15 cellular contexts compared by ENCODE assay signal in the genomic region with DNA sequence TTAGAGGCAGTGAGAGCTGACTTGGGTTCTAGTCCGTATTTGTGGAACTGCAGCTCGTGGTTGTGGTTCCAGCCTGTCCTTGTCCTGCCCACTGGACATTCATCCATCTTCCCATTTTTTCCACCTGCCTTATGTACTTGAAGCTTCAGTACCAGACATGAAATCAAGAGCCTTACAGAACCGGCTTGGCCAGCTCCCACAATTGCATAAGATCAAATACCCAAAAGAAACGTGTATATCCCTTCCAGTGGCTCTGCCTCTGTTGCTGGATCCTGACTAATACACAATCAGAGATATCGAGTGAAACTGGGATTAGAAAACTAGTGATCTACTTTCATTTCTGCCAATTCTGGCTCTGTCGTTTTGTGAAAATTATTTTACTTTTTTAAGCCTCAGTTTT. TPM values are rescaled to one million over a fixed set of nuclear protein-coding genes. Genes with fewer than 3 reads are reported as not detected.
DNase-seq lines count a peak whose midpoint lies in the region; ATAC-seq, FAIRE-seq and TF ChIP-seq lines count a peak whose summit lies in the region.
"Had no signal": no experiment of that assay in that cellular context is flagged by ENCODE, and none has a peak within 500 bp of the region (broad histone marks: within the 10 kb centered on the region; RNA-seq: fewer than 3 reads in every experiment).

No MANE protein-coding gene starts in this region.

- ATAC-seq in A549 = no peak
- peak; percentile 72 for ATAC-seq in omental fat pad (ENCODE audit: low FRiP score)
- ATAC-seq in HG03175 (IDR thresholded peaks at IDR 0.05; ENCODE audit: unreplicated experiment) = no peak
- ATAC-seq: T-cell had no signal

- H3K9me3 ChIP-seq in A549 (no peaks in the 10 kb centered on the region), esophagus muscularis mucosa (no peaks in the 10 kb centered on the region)

- CTCF ChIA-PET in A549 (lab: Yijun Ruan, JAX) = interaction anchor here (0.8 to 2.9 kb wide), 4 partner anchors 12 to 116 kb away, joined by 3 to 19 read pairs (median 4); no protein-coding TSS in a partner anchor
- CTCF ChIA-PET in activated naive CD4-positive, alpha-beta T cell treated with anti-CD3 and anti-CD28 coated beads for 36 hours (lab: Charles Lee) = interaction anchor here (0.5 kb wide), 1 partner anchor 36 kb away, joined by 3 read pairs; no protein-coding TSS in a partner anchor

- H3K4me2 ChIP-seq in A549 = peak overlapping the region; percentile 20; the same call in 1 of the 3 replicates

- H3K4me1 ChIP-seq in A549 = peaks cover 39% of the 10 kb centered on the region
- H3K4me1 ChIP-seq in esophagus muscularis mucosa = peaks cover 30 to 44% (median 40%) of the 10 kb centered on the region in 4 donors

- 82% methylated on average over 6 of the region's 6 CpGs for WGBS in A549 (ENCODE audit: missing lambda C conversion rate)
- WGBS in esophagus muscularis mucosa = 78% methylated on average over 6 of the region's 6 CpGs

- H3K27ac ChIP-seq in A549 (peak overlapping the region; percentile 37 to 74; a peak in 4 of 6 replicates), esophagus muscularis mucosa (replicated peaks in 1 of 4) (peak overlapping the region; percentile 3 to 68 (median 46))

- no peak overlapping the region for H3K27ac Mint-ChIP-seq in activated naive CD4-positive, alpha-beta T cell treated with anti-CD3 and anti-CD28 coated beads for 36 hours
- H3K27ac Mint-ChIP-seq: CD4-positive, alpha-beta memory T cell; T-cell had no signal

- TF ChIP-seq POLR2A in A549 (IDR thresholded peaks at IDR 0.05; ENCODE audit: low read length) (no peak), esophagus muscularis mucosa (IDR thresholded peaks at IDR 0.05; ENCODE audit: low read depth) (no peak)

- intact Hi-C loops in esophagus muscularis mucosa (cut with DNase I) = no loop called here
- intact Hi-C loops in activated naive CD4-positive, alpha-beta T cell treated with anti-CD3 and anti-CD28 coated beads for 36 hours (cut with micrococcal nuclease) = no loop called here

- no peaks in the 10 kb centered on the region for H3K27me3 Mint-ChIP-seq in activated naive CD4-positive, alpha-beta T cell treated with anti-CD3 and anti-CD28 coated beads for 36 hours (ENCODE audit: low read depth)

- TF ChIP-seq RAD21 in A549 (conservative IDR thresholded peaks at IDR 0.05 in 1 of 2, IDR thresholded peaks at IDR 0.05 in 1 of 2) = no peak

- no peaks in the 10 kb centered on the region for H3K9me3 Mint-ChIP-seq in activated naive CD4-positive, alpha-beta T cell treated with anti-CD3 and anti-CD28 coated beads for 36 hours
- H3K9me3 Mint-ChIP-seq: CD4-positive, alpha-beta memory T cell; T-cell had no signal

- H3K4me3 ChIP-seq in A549 (no peak overlapping the region), esophagus muscularis mucosa (no peak overlapping the region)

- no peaks in the 10 kb centered on the region for H3K36me3 ChIP-seq in esophagus muscularis mucosa

- no peak for FAIRE-seq in A549 (lab: Jason Lieb, UNC)
- FAIRE-seq: A204.1 had no signal

- TF ChIP-seq EP300 in A549 (IDR thresholded peaks at IDR 0.05) (no peak), esophagus muscularis mucosa (IDR thresholded peaks at IDR 0.05) (no peak)

- no peak overlapping the region for H3K4me3 Mint-ChIP-seq in activated naive CD4-positive, alpha-beta T cell treated with anti-CD3 and anti-CD28 coated beads for 36 hours
- H3K4me3 Mint-ChIP-seq: CD4-positive, alpha-beta memory T cell; T-cell had no signal

- no peaks in the 10 kb centered on the region for H3K27me3 ChIP-seq in esophagus muscularis mucosa

- POLR2A ChIA-PET in A549 (lab: Yijun Ruan, JAX) = interaction anchor here (1.0 to 1.3 kb wide), 2 partner anchors 27 to 52 kb away, joined by 3 read pairs; a partner anchor contains a TSS

- H3K4me1 Mint-ChIP-seq in activated naive CD4-positive, alpha-beta T cell treated with anti-CD3 and anti-CD28 coated beads for 36 hours (ENCODE audit: low read depth) = no peaks in the 10 kb centered on the region
- H3K4me1 Mint-ChIP-seq: T-cell had no signal

- no peak for DNase-seq in A549 (ENCODE audit: low read depth in 1 of 2, low spot score in 1 of 2)
- peak; percentile 93 for DNase-seq in NCI-H510A treated with DMSO at 0.1 percent for 48 hours (lab: John Stamatoyannopoulos, UW)
- no peak for DNase-seq in esophagus muscularis mucosa (ENCODE audit: extremely low spot score)
- no peak for DNase-seq in omental fat pad (ENCODE audit: low spot score)
- DNase-seq in activated naive CD4-positive, alpha-beta T cell treated with anti-CD3 and anti-CD28 coated beads for 36 hours = no peak
- DNase-seq in MV-4-11 (lab: John Stamatoyannopoulos, UW) = no peak
- DNase-seq in activated CD4-positive, CD25-positive, alpha-beta regulatory T cell treated with anti-CD3 and anti-CD28 coated beads, Interleukin-2, amount 50 U/mL, for 72 hours = no peak
- DNase-seq: activated CD4-positive, alpha-beta T cell treated with anti-CD3 and anti-CD28 coated beads for 1 hour; CD4-positive, alpha-beta memory T cell; effector CD4-positive, alpha-beta T cell; mesendoderm; NCI-H1105 treated with DMSO at 0.1 percent for 48 hours; T-cell had no signal

- no peaks in the 10 kb centered on the region for H3K36me3 Mint-ChIP-seq in activated naive CD4-positive, alpha-beta T cell treated with anti-CD3 and anti-CD28 coated beads for 36 hours (ENCODE audit: low read depth)
- H3K36me3 Mint-ChIP-seq: CD4-positive, alpha-beta memory T cell; T-cell had no signal

- no peak for TF ChIP-seq CTCF in A549 (IDR thresholded peaks at IDR 0.05)
- no peak for TF ChIP-seq CTCF in esophagus muscularis mucosa (IDR thresholded peaks at IDR 0.05)
- TF ChIP-seq CTCF in omental fat pad (IDR thresholded peaks at IDR 0.05) = no peak

TF ChIP-seq in A549, 52 proteins besides CTCF, POLR2A, EP300 and RAD21 (continues in another document):
- TF ChIP-seq CEBPB (IDR thresholded peaks at IDR 0.05) = no peak
- TF ChIP-seq, protein P1, sequence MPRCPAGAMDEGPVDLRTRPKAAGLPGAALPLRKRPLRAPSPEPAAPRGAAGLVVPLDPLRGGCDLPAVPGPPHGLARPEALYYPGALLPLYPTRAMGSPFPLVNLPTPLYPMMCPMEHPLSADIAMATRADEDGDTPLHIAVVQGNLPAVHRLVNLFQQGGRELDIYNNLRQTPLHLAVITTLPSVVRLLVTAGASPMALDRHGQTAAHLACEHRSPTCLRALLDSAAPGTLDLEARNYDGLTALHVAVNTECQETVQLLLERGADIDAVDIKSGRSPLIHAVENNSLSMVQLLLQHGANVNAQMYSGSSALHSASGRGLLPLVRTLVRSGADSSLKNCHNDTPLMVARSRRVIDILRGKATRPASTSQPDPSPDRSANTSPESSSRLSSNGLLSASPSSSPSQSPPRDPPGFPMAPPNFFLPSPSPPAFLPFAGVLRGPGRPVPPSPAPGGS (IDR thresholded peaks at IDR 0.05) = no peak
- TF ChIP-seq POLR2AphosphoS2 (conservative IDR thresholded peaks at IDR 0.05; ENCODE audit: low read length) = no peak
- TF ChIP-seq JUN (IDR thresholded peaks at IDR 0.05) = no peak
- no peak for TF ChIP-seq KDM5A (IDR thresholded peaks at IDR 0.05)
- no peak for TF ChIP-seq NFE2L2 (conservative IDR thresholded peaks at IDR 0.05; ENCODE audit: low read length)
- TF ChIP-seq, protein P2, sequence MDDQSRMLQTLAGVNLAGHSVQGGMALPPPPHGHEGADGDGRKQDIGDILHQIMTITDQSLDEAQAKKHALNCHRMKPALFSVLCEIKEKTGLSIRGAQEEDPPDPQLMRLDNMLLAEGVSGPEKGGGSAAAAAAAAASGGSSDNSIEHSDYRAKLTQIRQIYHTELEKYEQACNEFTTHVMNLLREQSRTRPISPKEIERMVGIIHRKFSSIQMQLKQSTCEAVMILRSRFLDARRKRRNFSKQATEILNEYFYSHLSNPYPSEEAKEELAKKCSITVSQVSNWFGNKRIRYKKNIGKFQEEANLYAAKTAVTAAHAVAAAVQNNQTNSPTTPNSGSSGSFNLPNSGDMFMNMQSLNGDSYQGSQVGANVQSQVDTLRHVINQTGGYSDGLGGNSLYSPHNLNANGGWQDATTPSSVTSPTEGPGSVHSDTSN (IDR thresholded peaks at IDR 0.05) = no peak
- no peak for TF ChIP-seq RCOR1 (IDR thresholded peaks at IDR 0.05; ENCODE audit: low read depth, low read length)
- no peak for TF ChIP-seq MYC (IDR thresholded peaks at IDR 0.05; ENCODE audit: borderline replicate concordance, low read length)
- TF ChIP-seq EHMT2 (IDR thresholded peaks at IDR 0.05; ENCODE audit: low read depth) = no peak
- TF ChIP-seq TFCP2L1 (CRISPR knock-in tag; IDR thresholded peaks at IDR 0.05) = no peak
- TF ChIP-seq SREBF2 (IDR thresholded peaks at IDR 0.05) = no peak

RNA-seq across cellular contexts. Expression of a gene that starts 23.8 kb away (rescaled TPM):
- polyA plus RNA-seq in A549 (2011; rRNA removed) (80.2 and 96.2 TPM in 2 replicates), A549 (2017; fragmentation: RNase III; extraction: RNeasy Plus Mini Kit Qiagen cat#74134 plus additional on column Dnase treatment) (42.7 to 55.0 TPM (median 51.2 TPM) in 3 replicates)
- 15.6 and 17.3 TPM in 2 replicates for polyA plus RNA-seq in A549 (2012; cell fraction: cytosol; rRNA removed)
- 14.3 and 21.2 TPM in 2 replicates for polyA plus RNA-seq in A549 (2012; cell fraction: nucleus; rRNA removed)
- 35.8 and 38.4 TPM in 2 replicates for polyA minus RNA-seq in A549 (2011; rRNA and poly(A)+ RNA removed)
- total RNA-seq in esophagus muscularis mucosa (10 to 100 TPM; 18.3 to 28.3 (median 24.0) TPM), omental fat pad (100 to 1,000 TPM in 2 of 4 donors, 10 to 100 TPM in 2; 77.0 to 354 (median 105) TPM)
- total RNA-seq in activated naive CD4-positive, alpha-beta T cell treated with anti-CD3 and anti-CD28 coated beads for 36 hours = 10 to 100 TPM; 16.1 to 17.2 TPM

RNA-seq across cellular contexts. Expression of a gene that starts 26.5 kb away (rescaled TPM):
- polyA plus RNA-seq in A549 (2011; rRNA removed) (0.81 and 1.1 TPM in 2 replicates), A549 (2017; fragmentation: RNase III; extraction: RNeasy Plus Mini Kit Qiagen cat#74134 plus additional on column Dnase treatment) (0.75 to 0.94 TPM (median 0.77 TPM) in 3 replicates)
- 0.12 and 0.13 TPM in 2 replicates for polyA plus RNA-seq in A549 (2012; cell fraction: cytosol; rRNA removed)
- 0.04 and 0.06 TPM in 2 replicates for polyA plus RNA-seq in A549 (2012; cell fraction: nucleus; rRNA removed)
- 0.29 and 0.50 TPM in 2 replicates for polyA minus RNA-seq in A549 (2011; rRNA and poly(A)+ RNA removed)
- total RNA-seq in esophagus muscularis mucosa (1 to 10 TPM; 2.2 to 5.0 (median 3.3) TPM), omental fat pad (10 to 100 TPM in 1 of 4 donors, 1 to 10 TPM in 3; 2.3 to 17.0 (median 3.4) TPM)
- total RNA-seq in activated naive CD4-positive, alpha-beta T cell treated with anti-CD3 and anti-CD28 coated beads for 36 hours = 10 to 100 TPM; 35.7 to 39.4 TPM

RNA-seq across cellular contexts. Expression of a gene that starts 52.4 kb away (rescaled TPM):
- polyA plus RNA-seq in A549 (2011; rRNA removed) = 1.5 and 1.6 TPM in 2 replicates
- polyA plus RNA-seq in A549 (2012; cell fraction: cytosol; rRNA removed) = 0.33 and 0.36 TPM in 2 replicates
- polyA plus RNA-seq in A549 (2012; cell fraction: nucleus; rRNA removed) = 0.16 and 0.18 TPM in 2 replicates
- polyA plus RNA-seq in A549 (2017; fragmentation: RNase III; extraction: RNeasy Plus Mini Kit Qiagen cat#74134 plus additional on column Dnase treatment) = 2.1 to 2.4 TPM (median 2.2 TPM) in 3 replicates
- polyA minus RNA-seq in A549 (2011; rRNA and poly(A)+ RNA removed) = 0.10 and 0.41 TPM in 2 replicates
- total RNA-seq in esophagus muscularis mucosa = 1 to 10 TPM; 7.8 to 9.8 (median 8.8) TPM
- total RNA-seq in omental fat pad = 10 to 100 TPM in 3 of 4 donors, 1 to 10 TPM in 1; 9.2 to 58.5 (median 17.2) TPM
- 10 to 100 TPM; 13.9 to 14.4 TPM for total RNA-seq in activated naive CD4-positive, alpha-beta T cell treated with anti-CD3 and anti-CD28 coated beads for 36 hours
